Comparison of ENCODE assay signal across 7 cellular contexts in the genomic region with DNA sequence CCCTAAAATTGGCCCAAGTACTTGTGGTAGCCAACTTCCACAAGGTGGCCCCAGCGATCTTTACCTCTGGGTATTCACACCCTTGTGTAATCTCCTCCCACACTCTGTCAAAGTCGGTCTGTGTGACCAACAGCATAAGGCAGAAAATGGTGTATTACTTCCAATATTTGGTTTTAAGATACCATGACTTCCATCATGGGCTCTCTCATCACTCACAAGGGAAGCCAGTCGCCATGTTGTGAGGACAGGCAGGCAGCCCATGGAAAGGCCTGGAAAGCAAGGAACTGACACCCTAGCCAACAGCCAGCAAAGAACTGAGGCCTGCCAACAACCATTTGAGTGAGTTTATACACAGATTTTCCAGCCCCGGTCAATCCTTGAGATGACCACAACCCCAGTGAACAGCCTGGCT.
A peak's percentile ranks its signal among the peaks of the same experiment; 100 is the strongest.
DNase-seq lines count a peak whose midpoint lies in the region; ATAC-seq, FAIRE-seq and TF ChIP-seq lines count a peak whose summit lies in the region.

No MANE protein-coding gene starts in this region.

- no peaks in the 10 kb centered on the region for H3K79me2 ChIP-seq in SU-DHL-6 (ENCODE audit: insufficient read depth, low read length)

- TF ChIP-seq EP300 in sigmoid colon (IDR thresholded peaks at IDR 0.05) = no peak

- H3K4me2 ChIP-seq in SU-DHL-6 (ENCODE audit: low read depth, low read length, poor library complexity, severe bottlenecking) = no peak overlapping the region

- peak overlapping the region; percentile 78 for H2AFZ ChIP-seq in SU-DHL-6 (ENCODE audit: low read depth, low read length, severe bottlenecking)

- H3K36me3 ChIP-seq in SU-DHL-6 (ENCODE audit: low read length) (no peaks in the 10 kb centered on the region), adipocyte (ENCODE audit: control insufficient read depth, insufficient read depth, low read length, severe bottlenecking) (no peaks in the 10 kb centered on the region), left ventricle myocardium inferior (no peaks in the 10 kb centered on the region), sigmoid colon (no peaks in the 10 kb centered on the region)

- peak; percentile 79 for FAIRE-seq in GM12892 (lab: Jason Lieb, UNC)

- TF ChIP-seq POLR2A in GM12892 (IDR thresholded peaks at IDR 0.05; ENCODE audit: low read depth, low read length) = no peak
- TF ChIP-seq POLR2A in sigmoid colon (IDR thresholded peaks at IDR 0.05) = no peak

- no peaks in the 10 kb centered on the region for H3K9me2 ChIP-seq in SU-DHL-6 (replicated peaks; ENCODE audit: insufficient read depth, low read length)

- H3F3A ChIP-seq in SU-DHL-6 (ENCODE audit: insufficient read depth) = no peaks in the 10 kb centered on the region

- peak; percentile 98 for ATAC-seq in HG02610 (IDR thresholded peaks at IDR 0.05; ENCODE audit: unreplicated experiment)

- intact Hi-C loops in left ventricle myocardium inferior (cut with micrococcal nuclease) = no loop called here
- intact Hi-C loops in sigmoid colon (cut with DNase I) = no loop called here

- H3K4me1 ChIP-seq in adipocyte (ENCODE audit: control insufficient read depth, insufficient read depth, low read length) (peaks cover 21% of the 10 kb centered on the region), left ventricle myocardium inferior (peaks cover 16% of the 10 kb centered on the region), sigmoid colon (peaks cover 0 to 12% (median 5%) of the 10 kb centered on the region in 4 donors)

- H3K4me3 ChIP-seq in SU-DHL-6 (ENCODE audit: insufficient read depth, low read length, poor library complexity, severe bottlenecking) (no peak overlapping the region), adipocyte (ENCODE audit: low read length) (no peak overlapping the region), left ventricle myocardium inferior (no peak overlapping the region), sigmoid colon (no peak overlapping the region)

- 4 to 20% methylated on average over 4 of the region's 4 CpGs for WGBS in sigmoid colon, 2 donors

- DNase-seq in GM12892 (ENCODE audit: insufficient read length) (peak; percentile 38), NCI-H1048 (lab: John Stamatoyannopoulos, UW) (peak; percentile 45), adipocyte (ENCODE audit: low read depth) (peak; percentile 84), left ventricle myocardium inferior (peak; percentile 54), sigmoid colon (peak; percentile 87)

- H3K27me3 ChIP-seq in SU-DHL-6 (ENCODE audit: low read length) = no peaks in the 10 kb centered on the region
- no peaks in the 10 kb centered on the region for H3K27me3 ChIP-seq in adipocyte (replicated peaks; ENCODE audit: control insufficient read depth, insufficient read depth, low read length)
- no peaks in the 10 kb centered on the region for H3K27me3 ChIP-seq in left ventricle myocardium inferior (ENCODE audit: low read depth)
- H3K27me3 ChIP-seq in sigmoid colon = no peaks in the 10 kb centered on the region

- H3K9ac ChIP-seq in SU-DHL-6 (ENCODE audit: low read length) (no peak overlapping the region), adipocyte (ENCODE audit: low read length) (peak overlapping the region; percentile 58)

- peak; percentile 93 for TF ChIP-seq CTCF in SU-DHL-6 (IDR thresholded peaks at IDR 0.05; ENCODE audit: insufficient read depth, low read length, poor library complexity, severe bottlenecking)
- peak; percentile 75 for TF ChIP-seq CTCF in left ventricle myocardium inferior (IDR thresholded peaks at IDR 0.05; ENCODE audit: borderline replicate concordance)
- peak; percentile 45 to 59 (median 48) for TF ChIP-seq CTCF in sigmoid colon (IDR thresholded peaks at IDR 0.05)

- H3K27ac ChIP-seq in SU-DHL-6 (ENCODE audit: low read depth, low read length) (no peak overlapping the region), left ventricle myocardium inferior (replicated peaks) (peak overlapping the region; percentile 65), sigmoid colon (peak overlapping the region in 3 of 4 donors; percentile 27 to 44 (median 41))

- no peaks in the 10 kb centered on the region for H4K20me1 ChIP-seq in SU-DHL-6 (ENCODE audit: low read depth, low read length)

- H3K9me3 ChIP-seq in SU-DHL-6 (ENCODE audit: insufficient read depth, low read length) (no peaks in the 10 kb centered on the region), adipocyte (ENCODE audit: control insufficient read depth, low read length) (no peaks in the 10 kb centered on the region), left ventricle myocardium inferior (replicated peaks) (no peaks in the 10 kb centered on the region), sigmoid colon (no peaks in the 10 kb centered on the region)
